9 cellular contexts compared by ENCODE assay signal in genomic region chr2:156466739-156467405, GRCh38. TPM values are rescaled to one million over a fixed set of nuclear protein-coding genes. Genes with fewer than 3 reads are reported as not detected.
DNase-seq lines count a peak whose midpoint lies in the region; ATAC-seq, FAIRE-seq and TF ChIP-seq lines count a peak whose summit lies in the region.
"Had no signal": no experiment of that assay in that cellular context is flagged by ENCODE, and none has a peak within 500 bp of the region (broad histone marks: within the 10 kb centered on the region; RNA-seq: fewer than 3 reads in every experiment).

No MANE protein-coding gene starts in this region.

- no peak for TF ChIP-seq CTCF in right lobe of liver (IDR thresholded peaks at IDR 0.05)
- TF ChIP-seq CTCF in HepG2 (CRISPR knock-in tag; IDR thresholded peaks at IDR 0.05): no peak
- TF ChIP-seq CTCF in mucosa of descending colon (IDR thresholded peaks at IDR 0.05): no peak

- POLR2A ChIA-PET in HepG2 (lab: Yijun Ruan, JAX): no interaction called here

- WGBS in right lobe of liver (ENCODE audit: insufficient coverage, low coverage, low lambda C conversion rate, missing lambda C conversion rate): 31% methylated on average over 3 of the region's 3 CpGs
- WGBS in HepG2 (ENCODE audit: low lambda C conversion rate): 2% methylated on average over 3 of the region's 3 CpGs

- DNase-seq in right lobe of liver (peak in 1 of 3 donors; percentile 49), HepG2 (ENCODE audit: low spot score) (no peak), mucosa of descending colon (peak in 1 of 3 donors; percentile 71), T-helper 2 cell (no peak)
- no peak for DNase-seq in stimulated activated CD4-positive, alpha-beta T cell treated with anti-CD3 and anti-CD28 coated beads, Interleukin-2, amount 100 ng/mL, for 24 hours
- DNase-seq in activated naive CD4-positive, alpha-beta T cell treated with anti-CD3 and anti-CD28 coated beads, Interleukin-2, amount 10 ng/mL, durations not matched to agents 7 days and 5 days: no peak
- DNase-seq: effector memory CD8-positive, alpha-beta T cell had no signal

- peaks cover 2% of the 10 kb centered on the region for H3K36me3 Mint-ChIP-seq in activated naive CD4-positive, alpha-beta T cell treated with anti-CD3 and anti-CD28 coated beads, Interleukin-2, amount 10 ng/mL, durations not matched to agents 7 days and 5 days

- H3K4me2 ChIP-seq in HepG2 (ENCODE audit: low read depth, low read length): no peak overlapping the region

- H3K27me3 ChIP-seq in right lobe of liver (no peaks in the 10 kb centered on the region), HepG2 (ENCODE audit: control insufficient read depth in 1 of 2, insufficient read depth in 2 of 2, low read length in 2 of 2) (no peaks in the 10 kb centered on the region), endocrine pancreas (ENCODE audit: control insufficient read depth, insufficient read depth, low read length) (no peaks in the 10 kb centered on the region)

- no peaks in the 10 kb centered on the region for H3K36me3 ChIP-seq in right lobe of liver
- H3K36me3 ChIP-seq in HepG2 (replicated peaks in 1 of 2; ENCODE audit: control insufficient read depth in 1 of 2, insufficient read depth in 2 of 2, low read length in 2 of 2): no peaks in the 10 kb centered on the region
- no peaks in the 10 kb centered on the region for H3K36me3 ChIP-seq in endocrine pancreas (ENCODE audit: control insufficient read depth, insufficient read depth, low read length)
- no peaks in the 10 kb centered on the region for H3K36me3 ChIP-seq in mucosa of descending colon (ENCODE audit: low read depth)

- no peak for FAIRE-seq in HepG2 (lab: Jason Lieb, UNC)

- no peak for TF ChIP-seq RAD21 in HepG2 (CRISPR knock-in tag; IDR thresholded peaks at IDR 0.05)

- in situ Hi-C loops in HepG2 (cut with HindIII; ENCODE audit: extremely low pct_ligation_motif_present, low pct_unique_long_range_greater_than_20kb): no loop called here

- H3K27ac Mint-ChIP-seq in activated naive CD4-positive, alpha-beta T cell treated with anti-CD3 and anti-CD28 coated beads, Interleukin-2, amount 10 ng/mL, durations not matched to agents 7 days and 5 days: no peak overlapping the region

- BruUV-seq in HepG2 (replicated peaks; lab: Mats Ljungman, UMichigan): no TSS peak

- H3K9me3 ChIP-seq in right lobe of liver: no peaks in the 10 kb centered on the region
- H3K9me3 ChIP-seq in HepG2 (ENCODE audit: low read length): no peaks in the 10 kb centered on the region
- no peaks in the 10 kb centered on the region for H3K9me3 ChIP-seq in endocrine pancreas (ENCODE audit: control insufficient read depth, low read length)
- H3K9me3 ChIP-seq in mucosa of descending colon: no peaks in the 10 kb centered on the region

- TF ChIP-seq POLR2A in right lobe of liver (IDR thresholded peaks at IDR 0.05) (no peak), HepG2 (IDR thresholded peaks at IDR 0.05; ENCODE audit: insufficient read depth in 1 of 2, low read depth in 2 of 2, low read length in 2 of 2) (no peak)

- H3K27me3 Mint-ChIP-seq in activated naive CD4-positive, alpha-beta T cell treated with anti-CD3 and anti-CD28 coated beads, Interleukin-2, amount 10 ng/mL, durations not matched to agents 7 days and 5 days: no peaks in the 10 kb centered on the region
- H3K27me3 Mint-ChIP-seq: effector memory CD8-positive, alpha-beta T cell had no signal

- H3K9me3 Mint-ChIP-seq in activated naive CD4-positive, alpha-beta T cell treated with anti-CD3 and anti-CD28 coated beads, Interleukin-2, amount 10 ng/mL, durations not matched to agents 7 days and 5 days: no peaks in the 10 kb centered on the region
- H3K9me3 Mint-ChIP-seq: effector memory CD8-positive, alpha-beta T cell had no signal

- peak; percentile 67 to 90 (median 76) for ATAC-seq in right lobe of liver
- ATAC-seq in HepG2: no peak
- peak; percentile 87 for ATAC-seq in mucosa of descending colon
- no peak for ATAC-seq in HG03442 (IDR thresholded peaks at IDR 0.05; ENCODE audit: unreplicated experiment)
- ATAC-seq: effector memory CD8-positive, alpha-beta T cell had no signal

- H3K4me1 ChIP-seq in right lobe of liver (peaks cover 0 to 8% (median 0%) of the 10 kb centered on the region in 4 donors), HepG2 (ENCODE audit: insufficient read depth, low read length) (no peaks in the 10 kb centered on the region), endocrine pancreas (ENCODE audit: control insufficient read depth, insufficient read depth, low read length) (peaks cover 31% of the 10 kb centered on the region), mucosa of descending colon (ENCODE audit: low read depth) (peaks cover 19% of the 10 kb centered on the region)

- CTCF ChIA-PET in HepG2 (lab: Yijun Ruan, JAX; ENCODE audit: low intra/inter-chr PET ratio, low total read pairs): no interaction called here
- CTCF ChIA-PET in activated naive CD4-positive, alpha-beta T cell treated with anti-CD3 and anti-CD28 coated beads, Interleukin-2, amount 10 ng/mL, durations not matched to agents 7 days and 5 days (lab: Charles Lee): no interaction called here

- peaks cover 10% of the 10 kb centered on the region for H3K4me1 Mint-ChIP-seq in activated naive CD4-positive, alpha-beta T cell treated with anti-CD3 and anti-CD28 coated beads, Interleukin-2, amount 10 ng/mL, durations not matched to agents 7 days and 5 days

- no peak overlapping the region for H3K4me3 Mint-ChIP-seq in activated naive CD4-positive, alpha-beta T cell treated with anti-CD3 and anti-CD28 coated beads, Interleukin-2, amount 10 ng/mL, durations not matched to agents 7 days and 5 days
- H3K4me3 Mint-ChIP-seq: effector memory CD8-positive, alpha-beta T cell had no signal

- no peak overlapping the region for H2AFZ ChIP-seq in HepG2 (ENCODE audit: low read length)

- intact Hi-C loops in right lobe of liver (cut with DNase I) (no loop called here), HepG2 (cut with micrococcal nuclease; ENCODE audit: unreplicated experiment) (no loop called here), mucosa of descending colon (cut with DNase I, micrococcal nuclease) (no loop called here)

- H3K4me3 ChIP-seq in right lobe of liver (no peak overlapping the region), HepG2 (replicated peaks in 1 of 3; ENCODE audit: insufficient read depth in 1 of 3, low read depth in 2 of 3, low read length in 3 of 3) (no peak overlapping the region), endocrine pancreas (ENCODE audit: control insufficient read depth, insufficient read depth, low read length) (peak overlapping the region; percentile 80), mucosa of descending colon (no peak overlapping the region)

- H4K20me1 ChIP-seq in HepG2 (ENCODE audit: insufficient read depth, low read length): no peaks in the 10 kb centered on the region

- TF ChIP-seq EP300 in HepG2 (IDR thresholded peaks at IDR 0.05; ENCODE audit: low read depth in 2 of 2, low read length in 2 of 2) (no peak), HepG2 (CRISPR knock-in tag; IDR thresholded peaks at IDR 0.05; ENCODE audit: borderline replicate concordance) (no peak)

- H3K79me2 ChIP-seq in HepG2 (ENCODE audit: insufficient read depth, low read length): no peaks in the 10 kb centered on the region

- H3K9ac ChIP-seq in HepG2 (ENCODE audit: insufficient read depth, low read depth, low read length) (no peak overlapping the region), endocrine pancreas (ENCODE audit: control insufficient read depth, insufficient read depth, low read length) (peak overlapping the region; percentile 50)

- H3K27ac ChIP-seq in right lobe of liver: no peak overlapping the region
- no peak overlapping the region for H3K27ac ChIP-seq in HepG2 (ENCODE audit: extremely low read length, insufficient read depth, low read length)

TF ChIP-seq in HepG2, 621 proteins besides CTCF, POLR2A, EP300 and RAD21 (continues in another document):
- TF ChIP-seq, protein P1, sequence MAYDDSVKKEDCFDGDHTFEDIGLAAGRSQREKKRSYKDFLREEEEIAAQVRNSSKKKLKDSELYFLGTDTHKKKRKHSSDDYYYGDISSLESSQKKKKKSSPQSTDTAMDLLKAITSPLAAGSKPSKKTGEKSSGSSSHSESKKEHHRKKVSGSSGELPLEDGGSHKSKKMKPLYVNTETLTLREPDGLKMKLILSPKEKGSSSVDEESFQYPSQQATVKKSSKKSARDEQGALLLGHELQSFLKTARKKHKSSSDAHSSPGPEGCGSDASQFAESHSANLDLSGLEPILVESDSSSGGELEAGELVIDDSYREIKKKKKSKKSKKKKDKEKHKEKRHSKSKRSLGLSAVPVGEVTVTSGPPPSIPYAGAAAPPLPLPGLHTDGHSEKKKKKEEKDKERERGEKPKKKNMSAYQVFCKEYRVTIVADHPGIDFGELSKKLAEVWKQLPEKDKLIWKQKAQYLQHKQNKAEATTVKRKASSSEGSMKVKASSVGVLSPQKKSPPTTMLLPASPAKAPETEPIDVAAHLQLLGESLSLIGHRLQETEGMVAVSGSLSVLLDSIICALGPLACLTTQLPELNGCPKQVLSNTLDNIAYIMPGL (CRISPR knock-in tag; IDR thresholded peaks at IDR 0.05; ENCODE audit: borderline replicate concordance in 1 of 2, low read depth in 1 of 2): no peak

RNA-seq across cellular contexts. Expression of gene GPD2, which starts 30.7 kb away (rescaled TPM):
- total RNA-seq in right lobe of liver: 1 to 10 TPM; 3.2 to 8.8 (median 4.8) TPM
- 0.65 TPM in 1 of 2 replicates, not detected in the other for total RNA-seq in HepG2 (2016; rRNA removed; fragmentation: Illumina TruSeq; extraction: Trizol)
- not detected in 2 replicates for total RNA-seq in HepG2 (2016; cell fraction: cytosol; rRNA removed; fragmentation: Illumina TruSeq; extraction: Trizol; ENCODE audit: low read depth)
- not detected in 2 replicates for total RNA-seq in HepG2 (2016; cell fraction: insoluble cytoplasmic fraction; rRNA removed; fragmentation: Illumina TruSeq; extraction: Trizol)
- not detected in 2 replicates for total RNA-seq in HepG2 (2016; cell fraction: membrane; rRNA removed; fragmentation: Illumina TruSeq; extraction: Trizol)
- total RNA-seq in HepG2 (2016; cell fraction: nucleus; rRNA removed; fragmentation: Illumina TruSeq; extraction: Trizol): not detected in 2 replicates
- polyA plus RNA-seq in HepG2 (2011; rRNA removed): not detected in 2 replicates
- polyA plus RNA-seq in HepG2 (2011; cell fraction: cytosol; rRNA removed): not detected in 2 replicates
- not detected in 2 replicates for polyA plus RNA-seq in HepG2 (2011; cell fraction: nucleus; rRNA removed)
- not detected in 2 replicates for polyA plus RNA-seq in HepG2 (2012)
- polyA plus RNA-seq in HepG2 (2016; cell fraction: cytosol; fragmentation: Illumina TruSeq; extraction: Trizol; ENCODE audit: low read depth): not detected in 2 replicates
- polyA plus RNA-seq in HepG2 (2016; cell fraction: insoluble cytoplasmic fraction; fragmentation: Illumina TruSeq; extraction: Trizol; ENCODE audit: low read depth): not detected in 2 replicates
- not detected in 2 replicates for polyA plus RNA-seq in HepG2 (2016; cell fraction: membrane; fragmentation: Illumina TruSeq; extraction: Trizol; ENCODE audit: low read depth)
- polyA plus RNA-seq in HepG2 (2016; cell fraction: nucleus; fragmentation: Illumina TruSeq; extraction: Trizol; ENCODE audit: insufficient read depth, low read depth): not detected in 2 replicates
- 64.3 TPM in 1 of 2 replicates, not detected in the other for polyA minus RNA-seq in HepG2 (2011; rRNA and poly(A)+ RNA removed; ENCODE audit: low replicate concordance)
- polyA minus RNA-seq in HepG2 (2011; cell fraction: cytosol; rRNA and poly(A)+ RNA removed): 0.30 and 0.35 TPM in 2 replicates
- polyA minus RNA-seq in HepG2 (2011; cell fraction: nucleus; rRNA and poly(A)+ RNA removed): 0.12 and 0.26 TPM in 2 replicates
- total RNA-seq in mucosa of descending colon: 10 to 100 TPM; 42.9 to 83.5 (median 77.9) TPM

Comparison
In these comparisons a context has a peak if more than half of its experiments do, and no peak if none do; other contexts are left out.
1. ATAC-seq: peak in right lobe of liver (4 of 4) and mucosa of descending colon (single experiment); none in HepG2 (single experiment) and HG03442 (single experiment).
2. RNA of gene GPD2, which starts 30.7 kb away (total RNA-seq): 42.9 to 83.5 TPM in mucosa of descending colon; 3.2 to 8.8 TPM in right lobe of liver and 0.65 TPM in HepG2; every median in the first group is over 4 times any median in the second.